1 cellular context compared by ENCODE assay signal in genomic region chr19:38614289-38614688, GRCh38.
TF ChIP-seq lines count a peak whose summit lies in the region.

No MANE protein-coding gene starts in this region.

TF ChIP-seq in K562, 482 proteins besides CTCF, POLR2A, EP300 and RAD21:
- TF ChIP-seq ZC3H4 (CRISPR knock-in tag; IDR thresholded peaks at IDR 0.05; ENCODE audit: borderline replicate concordance), result no peak
- peak; percentile 49; the same call in 1 of the 2 replicates for TF ChIP-seq NFIC (IDR thresholded peaks at IDR 0.05)
- TF ChIP-seq ZBTB8A (IDR thresholded peaks at IDR 0.05; ENCODE audit: partially characterized antibody), result no peak
TF ChIP-seq in K562: peak in this region for 1.
